1 cellular context compared by ENCODE assay signal in the genomic region with DNA sequence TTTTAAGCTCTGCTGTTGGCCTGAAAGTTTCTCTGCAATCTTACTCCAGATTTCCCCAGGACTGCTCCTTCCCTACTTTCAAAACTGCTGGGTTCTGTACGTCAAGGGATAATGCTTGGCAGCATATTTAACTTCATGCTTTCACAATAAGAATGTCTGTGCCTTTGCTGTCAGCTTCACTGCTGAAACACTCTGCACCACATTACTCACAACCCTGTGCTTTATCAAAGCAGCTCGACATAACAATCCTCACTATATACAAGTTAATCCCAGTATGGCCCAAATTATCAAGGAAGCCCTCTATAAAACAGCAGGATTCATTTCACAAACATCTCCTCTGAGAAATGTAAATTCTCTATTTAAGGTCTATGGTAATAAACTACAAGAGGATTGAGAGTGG.
A peak's percentile ranks its signal among the peaks of the same experiment; 100 is the strongest.
TF ChIP-seq lines count a peak whose summit lies in the region.

No MANE protein-coding gene starts in this region.

TF ChIP-seq in SK-N-SH, 30 proteins besides CTCF, POLR2A, EP300 and RAD21 (continued from another document):
- TF ChIP-seq SMC3 (IDR thresholded peaks at IDR 0.05; ENCODE audit: low read depth, low read length) (peak; percentile 4; the same call in 1 of the 2 replicates), FOXM1 (IDR thresholded peaks at IDR 0.05; ENCODE audit: low read depth) (no peak)
- TF ChIP-seq, protein P1, sequence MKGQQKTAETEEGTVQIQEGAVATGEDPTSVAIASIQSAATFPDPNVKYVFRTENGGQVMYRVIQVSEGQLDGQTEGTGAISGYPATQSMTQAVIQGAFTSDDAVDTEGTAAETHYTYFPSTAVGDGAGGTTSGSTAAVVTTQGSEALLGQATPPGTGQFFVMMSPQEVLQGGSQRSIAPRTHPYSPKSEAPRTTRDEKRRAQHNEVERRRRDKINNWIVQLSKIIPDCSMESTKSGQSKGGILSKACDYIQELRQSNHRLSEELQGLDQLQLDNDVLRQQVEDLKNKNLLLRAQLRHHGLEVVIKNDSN (IDR thresholded peaks at IDR 0.05; ENCODE audit: borderline replicate concordance, low read depth), result no peak
